Comparison of ENCODE assay signal across 8 cellular contexts in the genomic region with DNA sequence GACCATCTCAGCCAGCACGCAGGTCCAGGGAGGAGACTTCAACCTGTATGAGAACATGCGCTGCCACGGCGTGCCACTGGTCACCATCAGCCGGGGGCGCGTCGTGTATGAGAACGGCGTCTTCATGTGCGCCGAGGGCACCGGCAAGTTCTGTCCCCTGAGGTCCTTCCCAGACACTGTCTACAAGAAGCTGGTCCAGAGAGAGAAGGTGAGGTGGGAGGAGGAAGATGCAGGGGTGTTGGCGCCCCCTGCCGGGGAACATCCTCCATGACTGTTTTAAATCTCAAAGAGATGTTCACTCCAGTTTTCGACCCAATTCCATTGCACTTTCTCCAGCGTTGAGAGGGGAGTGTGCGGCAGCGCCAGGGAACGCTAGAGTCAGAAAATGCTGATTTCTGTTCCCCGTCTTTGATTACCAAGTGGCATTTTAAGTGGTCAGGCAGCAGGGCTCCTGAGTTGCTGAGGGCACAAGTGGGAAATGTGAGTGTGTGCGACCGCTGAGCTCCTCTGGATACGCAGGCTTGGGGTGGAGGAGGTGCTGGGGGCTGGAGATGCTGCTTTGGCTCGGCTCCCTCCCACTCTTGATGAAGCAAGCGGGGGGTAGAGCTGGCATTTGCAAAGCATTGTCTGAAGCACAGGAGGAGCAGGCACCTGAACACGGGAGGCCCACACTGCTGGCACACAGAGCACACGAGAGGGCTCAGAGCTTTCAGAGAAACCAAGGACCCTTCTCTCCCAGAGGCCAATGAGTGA. TPM values are rescaled to one million over a fixed set of nuclear protein-coding genes. Genes with fewer than 3 reads are reported as not detected.
A peak's percentile ranks its signal among the peaks of the same experiment; 100 is the strongest.
DNase-seq lines count a peak whose midpoint lies in the region; FAIRE-seq and TF ChIP-seq lines count a peak whose summit lies in the region.

No MANE protein-coding gene starts in this region.

- H2BK15ac ChIP-seq in mesenchymal stem cell (ENCODE audit: low read depth, poor library complexity, severe bottlenecking), result no peak overlapping the region

- no peak overlapping the region for H2BK120ac ChIP-seq in mesenchymal stem cell (ENCODE audit: low read depth, low read length)

- H3K18ac ChIP-seq in mesenchymal stem cell (ENCODE audit: low read depth in 1 of 2, low read length in 2 of 2), result no peak overlapping the region

- peak; percentile 65 for FAIRE-seq in A204.1 (lab: Jason Lieb, UNC)

- no peak overlapping the region for H2BK12ac ChIP-seq in mesenchymal stem cell (ENCODE audit: low read length in 2 of 2)

- no peak overlapping the region for H3K4me3 ChIP-seq in mesenchymal stem cell (ENCODE audit: insufficient read depth in 1 of 2, low read depth in 1 of 2, low read length in 2 of 2)

- H3K9ac ChIP-seq in mesenchymal stem cell (ENCODE audit: low read length), result no peak overlapping the region

- no peaks in the 10 kb centered on the region for H3K79me1 ChIP-seq in mesenchymal stem cell (replicated peaks; ENCODE audit: low read length, poor library complexity, severe bottlenecking)

- H3K36me3 ChIP-seq in mesenchymal stem cell (ENCODE audit: control insufficient read depth in 1 of 2, insufficient read depth in 2 of 2, low read depth in 1 of 2, low read length in 2 of 2), result no peaks in the 10 kb centered on the region

- WGBS in mesenchymal stem cell, result 16% methylated on average over 28 of the region's 28 CpGs

- peaks cover 10% of the 10 kb centered on the region for H3K27me3 Mint-ChIP-seq in endothelial cell (ENCODE audit: unreplicated experiment)

- peaks cover 53 to 74% of the 10 kb centered on the region in 2 experiments for H3K27me3 ChIP-seq in mesenchymal stem cell (ENCODE audit: control insufficient read depth in 1 of 2, insufficient read depth in 1 of 2, low read length in 2 of 2)

- H3K27ac Mint-ChIP-seq in endothelial cell (ENCODE audit: unreplicated experiment), result no peak overlapping the region

- no peaks in the 10 kb centered on the region for H3K9me3 Mint-ChIP-seq in endothelial cell (ENCODE audit: unreplicated experiment)

- no peak overlapping the region for H3K23ac ChIP-seq in mesenchymal stem cell (ENCODE audit: low read length in 2 of 2)

- no peak overlapping the region for H4K8ac ChIP-seq in mesenchymal stem cell (ENCODE audit: low read length)

- peaks cover 7% of the 10 kb centered on the region for H3K4me1 ChIP-seq in mesenchymal stem cell (ENCODE audit: control insufficient read depth, insufficient read depth, low read depth, low read length)

- H3K14ac ChIP-seq in mesenchymal stem cell (ENCODE audit: low read length in 2 of 2), result no peak overlapping the region

- H2AK5ac ChIP-seq in mesenchymal stem cell (ENCODE audit: low read length, severe bottlenecking), result no peak overlapping the region

- H3K4me1 Mint-ChIP-seq in endothelial cell (ENCODE audit: unreplicated experiment), result peaks cover 5% of the 10 kb centered on the region

- H3K27ac ChIP-seq in mesenchymal stem cell (ENCODE audit: low read length, poor library complexity, severe bottlenecking), result no peak overlapping the region

- H3K4me2 ChIP-seq in mesenchymal stem cell (ENCODE audit: low read length, poor library complexity, severe bottlenecking), result no peak overlapping the region

- no peak overlapping the region for H4K91ac ChIP-seq in mesenchymal stem cell (ENCODE audit: low read length)

- DNase-seq in NCI-H510A treated with DMSO at 0.1 percent for 48 hours (lab: John Stamatoyannopoulos, UW) (peak; percentile 46), endothelial cell (ENCODE audit: low spot score) (peak; percentile 77), mesenchymal stem cell (peak; percentile 54), OCI-M2 (lab: John Stamatoyannopoulos, UW; ENCODE audit: unreplicated experiment) (no peak)
- DNase-seq in activated CD8-positive, alpha-beta memory T cell treated with anti-CD3 and anti-CD28 coated beads for 24 hours, result peak; percentile 87
- DNase-seq in stimulated activated CD8-positive, alpha-beta memory T cell treated with anti-CD3 and anti-CD28 coated beads, Interleukin-4, amount 100 ng/mL, for 24 hours (ENCODE audit: low read depth), result peak; percentile 52

- H2AFZ ChIP-seq in mesenchymal stem cell (ENCODE audit: low read depth, low read length), result no peak overlapping the region

- H3K9me3 ChIP-seq in mesenchymal stem cell (ENCODE audit: control insufficient read depth, low read length), result no peaks in the 10 kb centered on the region

- H3K4ac ChIP-seq in mesenchymal stem cell (ENCODE audit: low read depth in 1 of 2, low read length in 2 of 2), result no peak overlapping the region

- H2BK5ac ChIP-seq in mesenchymal stem cell (ENCODE audit: low read depth, low read length, poor library complexity, severe bottlenecking), result no peak overlapping the region

- TF ChIP-seq CTCF in GM12874 (IDR thresholded peaks at IDR 0.05; ENCODE audit: insufficient read depth, low read depth, low read length), result peak; percentile 79
- peak; percentile 96 for TF ChIP-seq CTCF in endothelial cell (IDR thresholded peaks at IDR 0.05; ENCODE audit: unreplicated experiment)

- no peak overlapping the region for H3K4me3 Mint-ChIP-seq in endothelial cell (ENCODE audit: unreplicated experiment)

- no peaks in the 10 kb centered on the region for H3K36me3 Mint-ChIP-seq in endothelial cell (ENCODE audit: low read depth, unreplicated experiment)

RNA-seq across cellular contexts. Expression of gene MAPRE3, which starts 27.7 kb away (rescaled TPM):
- total RNA-seq in endothelial cell (ENCODE audit: unreplicated experiment), result 4.1 TPM
- 22.8 TPM for polyA plus RNA-seq in mesenchymal stem cell (2013, experiment 1 of 2)
- polyA plus RNA-seq in mesenchymal stem cell (2013, experiment 2 of 2), result 23.1 TPM
